Comparison of ENCODE assay signal across 1 cellular context in genomic region chr3:110248666-110249065, GRCh38.
TF ChIP-seq lines count a peak whose summit lies in the region.

No MANE protein-coding gene starts in this region.

TF ChIP-seq in SK-N-SH, 30 proteins besides CTCF, POLR2A, EP300 and RAD21 (continued from another document):
- TF ChIP-seq, protein P1, sequence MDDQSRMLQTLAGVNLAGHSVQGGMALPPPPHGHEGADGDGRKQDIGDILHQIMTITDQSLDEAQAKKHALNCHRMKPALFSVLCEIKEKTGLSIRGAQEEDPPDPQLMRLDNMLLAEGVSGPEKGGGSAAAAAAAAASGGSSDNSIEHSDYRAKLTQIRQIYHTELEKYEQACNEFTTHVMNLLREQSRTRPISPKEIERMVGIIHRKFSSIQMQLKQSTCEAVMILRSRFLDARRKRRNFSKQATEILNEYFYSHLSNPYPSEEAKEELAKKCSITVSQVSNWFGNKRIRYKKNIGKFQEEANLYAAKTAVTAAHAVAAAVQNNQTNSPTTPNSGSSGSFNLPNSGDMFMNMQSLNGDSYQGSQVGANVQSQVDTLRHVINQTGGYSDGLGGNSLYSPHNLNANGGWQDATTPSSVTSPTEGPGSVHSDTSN (IDR thresholded peaks at IDR 0.05): no peak
- TF ChIP-seq TEAD4 (IDR thresholded peaks at IDR 0.05; ENCODE audit: borderline replicate concordance, insufficient read depth): no peak
- TF ChIP-seq ELF1 (IDR thresholded peaks at IDR 0.05): no peak
TF ChIP-seq in SK-N-SH: peak in this region for 0.
